ENCODE assay signal across 26 cellular contexts in genomic region chr3:15936347-15936746, GRCh38.
DNase-seq lines count a peak whose midpoint lies in the region; ATAC-seq and TF ChIP-seq lines count a peak whose summit lies in the region.
"Had no signal": no experiment of that assay in that cellular context is flagged by ENCODE, and none has a peak within 500 bp of the region (broad histone marks: within the 10 kb centered on the region; RNA-seq: fewer than 3 reads in every experiment).

No MANE protein-coding gene starts in this region.

- H3K27me3 ChIP-seq in A673 (replicated peaks; ENCODE audit: insufficient read depth, low read depth, low read length, poor library complexity), result no peaks in the 10 kb centered on the region
- H3K27me3 ChIP-seq in neuronal stem cell (ENCODE audit: control insufficient read depth in 3 of 3, insufficient read depth in 3 of 3, low read depth in 1 of 3, low read length in 3 of 3), result peaks cover 0 to 27% (median 0%) of the 10 kb centered on the region in 3 experiments
- H3K27me3 ChIP-seq: BE2C, esophagus muscularis mucosa had no signal

- no peaks in the 10 kb centered on the region for H3K27me3 Mint-ChIP-seq in stimulated activated memory B cell treated with anti-CD40 and anti-IgM and Interleukin-4, amounts not matched to agents 10 μg/mL and 1 μg/mL and 100 μg/mL, for 72 hours
- H3K27me3 Mint-ChIP-seq: activated CD8-positive, alpha-beta memory T cell treated with anti-CD3 and anti-CD28 coated beads, Interleukin-2, amount 10 ng/mL, durations not matched to agents 7 days and 5 days had no signal

- no CpG with 5 or more reads among the region's 6 CpGs for WGBS in neuronal stem cell (ENCODE audit: extremely low coverage in 2 of 2, insufficient read length in 2 of 2, insufficient replicate concordance in 1 of 2), 2 donors

- CTCF ChIA-PET in A673 (lab: Charles Lee), result no interaction called here

- H4K8ac ChIP-seq in neuronal stem cell (ENCODE audit: low read depth, low read length), result no peak overlapping the region

- H3K9me3 Mint-ChIP-seq in stimulated activated memory B cell treated with anti-CD40 and anti-IgM and Interleukin-4, amounts not matched to agents 10 μg/mL and 1 μg/mL and 100 μg/mL, for 72 hours, result peaks cover 4% of the 10 kb centered on the region

- H2BK12ac ChIP-seq in neuronal stem cell (ENCODE audit: low read length), result no peak overlapping the region

- H2AK5ac ChIP-seq in neuronal stem cell (ENCODE audit: low read depth, low read length), result no peak overlapping the region

- H3K4me2 ChIP-seq in neuronal stem cell (ENCODE audit: insufficient read depth, low read length, poor library complexity, severe bottlenecking), result no peak overlapping the region

- POLR2A ChIA-PET in A673 (lab: Charles Lee; ENCODE audit: low non-redundant PET), result no interaction called here

- H2BK120ac ChIP-seq in neuronal stem cell (ENCODE audit: low read depth, low read length), result no peak overlapping the region

- no peak overlapping the region for H2BK15ac ChIP-seq in neuronal stem cell (ENCODE audit: low read length)

- no peak overlapping the region for H3K4me3 Mint-ChIP-seq in stimulated activated memory B cell treated with anti-CD40 and anti-IgM and Interleukin-4, amounts not matched to agents 10 μg/mL and 1 μg/mL and 100 μg/mL, for 72 hours
- H3K4me3 Mint-ChIP-seq: activated CD8-positive, alpha-beta memory T cell treated with anti-CD3 and anti-CD28 coated beads, Interleukin-2, amount 10 ng/mL, durations not matched to agents 7 days and 5 days; activated naive CD4-positive, alpha-beta T cell treated with anti-CD3 and anti-CD28 coated beads for 36 hours; CD8-positive, alpha-beta memory T cell; endodermal cell; stimulated activated naive CD8-positive, alpha-beta T cell treated with anti-CD3 and anti-CD28 coated beads, Interleukin-15, Interleukin-2, amounts not matched to agents 100 ng/mL and 50 ng/mL, for 24 hours had no signal

- peak overlapping the region; percentile 34 for H3K23ac ChIP-seq in neuronal stem cell (ENCODE audit: low read depth, low read length, poor library complexity)

- no peak overlapping the region for H4K91ac ChIP-seq in neuronal stem cell (ENCODE audit: low read depth, low read length, poor library complexity)

- intact Hi-C loops in A673 (cut with micrococcal nuclease; ENCODE audit: unreplicated experiment), result no loop called here

- H3K36me3 ChIP-seq in A673 (ENCODE audit: insufficient read depth, low read length, poor library complexity, severe bottlenecking), result no peaks in the 10 kb centered on the region
- H3K36me3 ChIP-seq in neuronal stem cell (replicated peaks in 1 of 2; ENCODE audit: control insufficient read depth in 2 of 2, insufficient read depth in 2 of 2, low read length in 2 of 2), result no peaks in the 10 kb centered on the region
- H3K36me3 ChIP-seq: BE2C, esophagus muscularis mucosa, lower lobe of right lung had no signal

- BruUV-seq in A673 (replicated peaks; lab: Mats Ljungman, UMichigan), result no TSS peak

- H3K4me1 ChIP-seq in A673 (ENCODE audit: insufficient read depth, low read length, poor library complexity, severe bottlenecking) (no peaks in the 10 kb centered on the region), neuronal stem cell (ENCODE audit: control insufficient read depth in 2 of 2, insufficient read depth in 1 of 2, low read depth in 1 of 2, low read length in 2 of 2) (peaks cover 8% of the 10 kb centered on the region in 2 donors)
- H3K4me1 ChIP-seq: BE2C, lower lobe of right lung had no signal

- H3K4ac ChIP-seq in neuronal stem cell (ENCODE audit: low read length), result no peak overlapping the region

- peaks cover 8% of the 10 kb centered on the region for H3K36me3 Mint-ChIP-seq in stimulated activated memory B cell treated with anti-CD40 and anti-IgM and Interleukin-4, amounts not matched to agents 10 μg/mL and 1 μg/mL and 100 μg/mL, for 72 hours
- H3K36me3 Mint-ChIP-seq: activated CD8-positive, alpha-beta memory T cell treated with anti-CD3 and anti-CD28 coated beads, Interleukin-2, amount 10 ng/mL, durations not matched to agents 7 days and 5 days had no signal

- H3K9ac ChIP-seq in neuronal stem cell (ENCODE audit: low read depth, low read length, poor library complexity), result no peak overlapping the region

- H2BK5ac ChIP-seq in neuronal stem cell (ENCODE audit: low read length), result no peak overlapping the region

- no peak overlapping the region for H3K27ac Mint-ChIP-seq in stimulated activated memory B cell treated with anti-CD40 and anti-IgM and Interleukin-4, amounts not matched to agents 10 μg/mL and 1 μg/mL and 100 μg/mL, for 72 hours
- H3K27ac Mint-ChIP-seq: activated CD8-positive, alpha-beta memory T cell treated with anti-CD3 and anti-CD28 coated beads, Interleukin-2, amount 10 ng/mL, durations not matched to agents 7 days and 5 days; activated naive CD4-positive, alpha-beta T cell treated with anti-CD3 and anti-CD28 coated beads for 36 hours; CD8-positive, alpha-beta memory T cell; endodermal cell; stimulated activated naive CD8-positive, alpha-beta T cell treated with anti-CD3 and anti-CD28 coated beads, Interleukin-15, Interleukin-2, amounts not matched to agents 100 ng/mL and 50 ng/mL, for 24 hours had no signal

- no peak overlapping the region for H3K27ac ChIP-seq in A673 (ENCODE audit: low read depth, low read length, poor library complexity, severe bottlenecking)
- no peak overlapping the region for H3K27ac ChIP-seq in neuronal stem cell (replicated peaks; ENCODE audit: low read length)
- H3K27ac ChIP-seq: esophagus muscularis mucosa, lower lobe of right lung had no signal

- no peak overlapping the region for H2AFZ ChIP-seq in neuronal stem cell (ENCODE audit: low read length)

- H3K4me1 Mint-ChIP-seq in stimulated activated memory B cell treated with anti-CD40 and anti-IgM and Interleukin-4, amounts not matched to agents 10 μg/mL and 1 μg/mL and 100 μg/mL, for 72 hours, result no peaks in the 10 kb centered on the region
- H3K4me1 Mint-ChIP-seq: CD8-positive, alpha-beta memory T cell had no signal

- H3K14ac ChIP-seq in neuronal stem cell (ENCODE audit: low read length), result no peak overlapping the region

- peak overlapping the region; percentile 11 for H3K18ac ChIP-seq in neuronal stem cell (ENCODE audit: low read length)

- no peaks in the 10 kb centered on the region for H3K9me3 ChIP-seq in A673 (ENCODE audit: low read depth, low read length, poor library complexity, severe bottlenecking)
- no peaks in the 10 kb centered on the region for H3K9me3 ChIP-seq in neuronal stem cell (replicated peaks in 1 of 2; ENCODE audit: control insufficient read depth in 2 of 2, insufficient read depth in 1 of 2, low read depth in 1 of 2, low read length in 2 of 2)
- H3K9me3 ChIP-seq: BE2C, esophagus muscularis mucosa, lower lobe of right lung, mucosa of descending colon had no signal

- peak; percentile 51 for DNase-seq in A673 (ENCODE audit: low spot score)
- DNase-seq in NCI-H2171 (lab: John Stamatoyannopoulos, UW), result peak; percentile 47
- DNase-seq in fibroblast of the aortic adventitia (ENCODE audit: low read depth), result peak; percentile 25
- no peak for DNase-seq in neuronal stem cell (ENCODE audit: low spot score)
- DNase-seq in NCI-H1694 treated with DMSO at 0.1 percent for 48 hours (lab: John Stamatoyannopoulos, UW), result no peak
- DNase-seq in globus pallidus (ENCODE audit: low spot score), result no peak
- DNase-seq: activated CD4-positive, CD25-positive, alpha-beta regulatory T cell; activated CD8-positive, alpha-beta memory T cell treated with anti-CD3 and anti-CD28 coated beads, Interleukin-2, amount 10 ng/mL, durations not matched to agents 7 days and 5 days; activated naive CD4-positive, alpha-beta T cell treated with anti-CD3 and anti-CD28 coated beads for 36 hours; BE2C; CD8-positive, alpha-beta memory T cell; endodermal cell; H7; islet precursor cell; lower lobe of right lung; mucosa of descending colon; NCI-H1105 treated with DMSO at 0.1 percent for 48 hours; NCI-H2029 treated with DMSO at 0.1 percent for 48 hours; NCI-H345; NCI-H748 treated with DMSO at 0.1 percent for 48 hours; T-helper 1 cell had no signal

- no peak for ATAC-seq in stimulated activated memory B cell treated with anti-CD40 and anti-IgM and Interleukin-4, amounts not matched to agents 10 μg/mL and 1 μg/mL and 100 μg/mL, for 72 hours
- ATAC-seq in GM21526 (IDR thresholded peaks at IDR 0.05; ENCODE audit: low FRiP score, unreplicated experiment), result no peak
- ATAC-seq: activated CD8-positive, alpha-beta memory T cell treated with anti-CD3 and anti-CD28 coated beads, Interleukin-2, amount 10 ng/mL, durations not matched to agents 7 days and 5 days; K562; lower lobe of right lung; mucosa of descending colon had no signal

- H3K4me3 ChIP-seq in A673 (ENCODE audit: low read depth, low read length, poor library complexity, severe bottlenecking), result no peak overlapping the region
- no peak overlapping the region for H3K4me3 ChIP-seq in fibroblast of the aortic adventitia (ENCODE audit: low read depth, low read length)
- no peak overlapping the region for H3K4me3 ChIP-seq in neuronal stem cell (ENCODE audit: low read length in 2 of 2)
- H3K4me3 ChIP-seq: esophagus muscularis mucosa, K562, lower lobe of right lung, mucosa of descending colon had no signal

- no peaks in the 10 kb centered on the region for H3K79me1 ChIP-seq in neuronal stem cell (ENCODE audit: low read depth, low read length)

- TF ChIP-seq CTCF in A673 (conservative IDR thresholded peaks at IDR 0.05; ENCODE audit: low read depth, low read length), result no peak
- TF ChIP-seq CTCF in fibroblast of the aortic adventitia (IDR thresholded peaks at IDR 0.05; ENCODE audit: insufficient read depth, low read length), result no peak

Comparison
In these comparisons a context has a peak if more than half of its experiments do, and no peak if none do; other contexts are left out.
1. DNase-seq: peak in A673 (single experiment), NCI-H2171 (single experiment) and fibroblast of the aortic adventitia (single experiment); none in neuronal stem cell (single experiment), NCI-H1694 treated with DMSO at 0.1 percent for 48 hours (single experiment) and globus pallidus (single experiment).